ENCODE assay signal across 1 cellular context in genomic region chr20:35821807-35822242, GRCh38.
TF ChIP-seq lines count a peak whose summit lies in the region.

No MANE protein-coding gene starts in this region.

TF ChIP-seq in IMR-90, 13 proteins besides CTCF, POLR2A, EP300 and RAD21 (continued from another document):
- TF ChIP-seq SMC3 (IDR thresholded peaks at IDR 0.05; ENCODE audit: low read depth, low read length), result no peak
- TF ChIP-seq CHD1 (IDR thresholded peaks at IDR 0.05; ENCODE audit: low read depth, low read length), result no peak
- TF ChIP-seq CEBPB (IDR thresholded peaks at IDR 0.05; ENCODE audit: low read depth, low read length), result no peak
- TF ChIP-seq RFX5 (IDR thresholded peaks at IDR 0.05; ENCODE audit: low read depth, low read length), result no peak
- no peak for TF ChIP-seq FOS (IDR thresholded peaks at IDR 0.05; ENCODE audit: low read depth, low read length)
- TF ChIP-seq MXI1 (IDR thresholded peaks at IDR 0.05; ENCODE audit: borderline replicate concordance, low read depth, low read length), result no peak
- TF ChIP-seq ELK1 (IDR thresholded peaks at IDR 0.05; ENCODE audit: borderline replicate concordance, low read depth, low read length), result no peak
TF ChIP-seq in IMR-90: peak in this region for 0.
